In the genomic region with DNA sequence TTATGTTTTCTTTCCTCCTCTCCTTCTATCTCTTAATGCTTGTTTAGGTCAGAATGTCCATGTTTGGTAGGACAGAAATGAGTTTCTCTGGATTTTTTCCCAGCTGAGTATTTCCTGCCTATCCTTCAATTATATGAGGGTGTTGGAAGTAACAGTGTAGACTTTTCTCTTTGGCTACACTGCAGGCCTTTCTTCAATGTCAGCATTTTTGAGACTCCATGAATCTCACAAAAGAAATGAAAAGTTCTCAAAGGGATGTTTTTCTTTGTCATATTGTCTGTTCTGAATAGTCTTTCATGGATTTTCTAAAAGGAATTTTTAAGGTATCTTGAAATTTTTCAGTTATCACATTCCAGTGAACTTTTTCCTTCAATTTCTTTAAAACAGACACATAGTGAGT, we compare ENCODE assay signal across 18 cellular contexts.
DNase-seq lines count a peak whose midpoint lies in the region; ATAC-seq and TF ChIP-seq lines count a peak whose summit lies in the region.
"Had no signal": no experiment of that assay in that cellular context is flagged by ENCODE, and none has a peak within 500 bp of the region (broad histone marks: within the 10 kb centered on the region; RNA-seq: fewer than 3 reads in every experiment).

No MANE protein-coding gene starts in this region.

- no peak overlapping the region for H3K27ac ChIP-seq in naive thymus-derived CD4-positive, alpha-beta T cell (ENCODE audit: low read depth, low read length)
- H3K27ac ChIP-seq in vagina (peak overlapping the region; percentile 3), psoas muscle (no peak overlapping the region), thyroid gland (no peak overlapping the region)
- H3K27ac ChIP-seq: ovary, VCaP had no signal

- peaks cover 30 to 89% (median 35%) of the 10 kb centered on the region in 3 experiments for H3K36me3 ChIP-seq in naive thymus-derived CD4-positive, alpha-beta T cell (ENCODE audit: control insufficient read depth in 2 of 3, insufficient read depth in 3 of 3, low read length in 3 of 3)
- H3K36me3 ChIP-seq in vagina (peaks cover 0 to 66% of the 10 kb centered on the region in 2 donors), psoas muscle (ENCODE audit: insufficient read depth in 1 of 2, low read depth in 1 of 2) (peaks cover 27 to 100% of the 10 kb centered on the region in 2 donors), thyroid gland (peaks cover 52 to 64% of the 10 kb centered on the region in 2 donors)
- H3K36me3 ChIP-seq: ovary had no signal

- intact Hi-C loops in activated T-helper 2 cell treated with anti-CD3 and anti-CD28 coated beads, Interferon-gamma antibody, Interleukin-2, Interleukin-4, amounts not matched to agents 10 μg/mL and 5 μg/mL and 100 μg/mL, durations not matched to agents 14 hours and 24 hours and 36 hours (cut with micrococcal nuclease) = no loop called here
- intact Hi-C loops in naive thymus-derived CD4-positive, alpha-beta T cell (cut with micrococcal nuclease) = no loop called here
- intact Hi-C loops in vagina (cut with DNase I) = no loop called here
- intact Hi-C loops in psoas muscle (cut with DNase I) = loop anchor here in 1 of 2 donors (10.0 kb wide), 1 partner anchor 106 kb away; no protein-coding TSS in a partner anchor
- intact Hi-C loops in thyroid gland (cut with DNase I) = no loop called here

- no peaks in the 10 kb centered on the region for H3K9me3 Mint-ChIP-seq in activated T-cell treated with anti-CD3 and anti-CD28 coated beads, Interleukin-2, amount 50 U/mL, for 72 hours
- H3K9me3 Mint-ChIP-seq in activated T-helper 2 cell treated with anti-CD3 and anti-CD28 coated beads, Interferon-gamma antibody, Interleukin-2, Interleukin-4, amounts not matched to agents 10 μg/mL and 5 μg/mL and 100 μg/mL, durations not matched to agents 14 hours and 24 hours and 36 hours = no peaks in the 10 kb centered on the region
- no peaks in the 10 kb centered on the region for H3K9me3 Mint-ChIP-seq in naive thymus-derived CD4-positive, alpha-beta T cell
- H3K9me3 Mint-ChIP-seq: mesothelial cell of epicardium; stimulated activated naive B cell treated with anti-CD40 and anti-IgM and Interleukin-4, amounts not matched to agents 10 μg/mL and 1 μg/mL and 100 μg/mL, for 72 hours had no signal

- H3K27me3 Mint-ChIP-seq in activated T-cell treated with anti-CD3 and anti-CD28 coated beads, Interleukin-2, amount 50 U/mL, for 72 hours (ENCODE audit: low read depth) = no peaks in the 10 kb centered on the region
- no peaks in the 10 kb centered on the region for H3K27me3 Mint-ChIP-seq in activated T-helper 2 cell treated with anti-CD3 and anti-CD28 coated beads, Interferon-gamma antibody, Interleukin-2, Interleukin-4, amounts not matched to agents 10 μg/mL and 5 μg/mL and 100 μg/mL, durations not matched to agents 14 hours and 24 hours and 36 hours (ENCODE audit: low read depth)
- no peaks in the 10 kb centered on the region for H3K27me3 Mint-ChIP-seq in naive thymus-derived CD4-positive, alpha-beta T cell
- H3K27me3 Mint-ChIP-seq: stimulated activated naive B cell treated with anti-CD40 and anti-IgM and Interleukin-4, amounts not matched to agents 10 μg/mL and 1 μg/mL and 100 μg/mL, for 72 hours had no signal

- peaks cover 6 to 14% of the 10 kb centered on the region in 2 donors for H3K36me3 Mint-ChIP-seq in activated T-cell treated with anti-CD3 and anti-CD28 coated beads, Interleukin-2, amount 50 U/mL, for 72 hours (ENCODE audit: insufficient read depth in 2 of 2)
- H3K36me3 Mint-ChIP-seq in activated T-helper 2 cell treated with anti-CD3 and anti-CD28 coated beads, Interferon-gamma antibody, Interleukin-2, Interleukin-4, amounts not matched to agents 10 μg/mL and 5 μg/mL and 100 μg/mL, durations not matched to agents 14 hours and 24 hours and 36 hours (ENCODE audit: low read depth) = peaks cover 69% of the 10 kb centered on the region
- peaks cover 3 to 49% (median 22%) of the 10 kb centered on the region in 5 donors for H3K36me3 Mint-ChIP-seq in naive thymus-derived CD4-positive, alpha-beta T cell

- peak overlapping the region; percentile 25 to 84 for H3K4me3 Mint-ChIP-seq in activated T-cell treated with anti-CD3 and anti-CD28 coated beads, Interleukin-2, amount 50 U/mL, for 72 hours
- H3K4me3 Mint-ChIP-seq in activated T-helper 2 cell treated with anti-CD3 and anti-CD28 coated beads, Interferon-gamma antibody, Interleukin-2, Interleukin-4, amounts not matched to agents 10 μg/mL and 5 μg/mL and 100 μg/mL, durations not matched to agents 14 hours and 24 hours and 36 hours (ENCODE audit: low read depth) = peak overlapping the region; percentile 54
- peak overlapping the region in 5 of 10 donors; percentile 0 to 69 (median 45) for H3K4me3 Mint-ChIP-seq in naive thymus-derived CD4-positive, alpha-beta T cell
- H3K4me3 Mint-ChIP-seq: mesothelial cell of epicardium; stimulated activated naive B cell treated with anti-CD40 and anti-IgM and Interleukin-4, amounts not matched to agents 10 μg/mL and 1 μg/mL and 100 μg/mL, for 72 hours had no signal

- ATAC-seq in activated T-cell treated with anti-CD3 and anti-CD28 coated beads, Interleukin-2, amount 50 U/mL, for 72 hours (replicated peaks in 1 of 2) = no peak
- ATAC-seq in naive thymus-derived CD4-positive, alpha-beta T cell = no peak
- no peak for ATAC-seq in psoas muscle
- ATAC-seq: left cardiac atrium; stimulated activated naive B cell treated with anti-CD40 and anti-IgM and Interleukin-4, amounts not matched to agents 10 μg/mL and 1 μg/mL and 100 μg/mL, for 72 hours had no signal

- no peaks in the 10 kb centered on the region for H3K27me3 ChIP-seq in naive thymus-derived CD4-positive, alpha-beta T cell (ENCODE audit: control insufficient read depth in 2 of 2, insufficient read depth in 2 of 2, low read length in 2 of 2)
- H3K27me3 ChIP-seq in vagina = no peaks in the 10 kb centered on the region
- no peaks in the 10 kb centered on the region for H3K27me3 ChIP-seq in psoas muscle (ENCODE audit: insufficient read depth in 3 of 3, low read length in 2 of 3)
- H3K27me3 ChIP-seq in thyroid gland = no peaks in the 10 kb centered on the region
- H3K27me3 ChIP-seq: adrenal gland, ovary had no signal

- H3K4me3 ChIP-seq in naive thymus-derived CD4-positive, alpha-beta T cell (ENCODE audit: low read length) = peak overlapping the region; percentile 29
- H3K4me3 ChIP-seq in vagina (no peak overlapping the region), psoas muscle (no peak overlapping the region), thyroid gland (replicated peaks in 1 of 3) (no peak overlapping the region)
- H3K4me3 ChIP-seq: adrenal gland, ovary had no signal

- CTCF ChIA-PET in naive thymus-derived CD4-positive, alpha-beta T cell (lab: Charles Lee) = interaction anchor here (1.2 kb wide), 1 partner anchor 10 kb away, joined by 4 read pairs; no protein-coding TSS in a partner anchor

- POLR2A ChIA-PET in naive thymus-derived CD4-positive, alpha-beta T cell (lab: Charles Lee) = interaction anchor here (0.5 kb wide), 1 partner anchor 10 kb away, joined by 3 read pairs; no protein-coding TSS in a partner anchor

- DNase-seq in activated T-cell treated with anti-CD3 and anti-CD28 coated beads, Interleukin-2, amount 50 U/mL, for 72 hours = no peak
- no peak for DNase-seq in activated T-cell treated with anti-CD3 and anti-CD28 coated beads, Interleukin-2, amount 50 U/mL, for 48 hours
- DNase-seq in activated T-helper 2 cell treated with anti-CD3 and anti-CD28 coated beads, Interferon-gamma antibody, Interleukin-2, Interleukin-4, amounts not matched to agents 10 μg/mL and 5 μg/mL and 100 μg/mL, durations not matched to agents 14 hours and 24 hours and 36 hours (ENCODE audit: low spot score) = no peak
- DNase-seq in naive thymus-derived CD4-positive, alpha-beta T cell = no peak
- DNase-seq in vagina (ENCODE audit: extremely low spot score in 2 of 2) (no peak), psoas muscle (no peak), SW 1271 (lab: John Stamatoyannopoulos, UW) (no peak), thyroid gland (no peak)
- DNase-seq: activated CD8-positive, alpha-beta memory T cell treated with anti-CD3 and anti-CD28 coated beads, Interleukin-2, amount 50 U/mL, for 4 hours; adrenal gland; Caco-2; left cardiac atrium; MV-4-11; NCI-H2029 treated with DMSO at 0.1 percent for 48 hours; ovary; stimulated activated naive B cell treated with anti-CD40 and anti-IgM and Interleukin-4, amounts not matched to agents 10 μg/mL and 1 μg/mL and 100 μg/mL, for 72 hours had no signal

- TF ChIP-seq CTCF in vagina (IDR thresholded peaks at IDR 0.05) = no peak
- no peak for TF ChIP-seq CTCF in psoas muscle (IDR thresholded peaks at IDR 0.05)
- no peak for TF ChIP-seq CTCF in thyroid gland (IDR thresholded peaks at IDR 0.05)

- H3K9me3 ChIP-seq in naive thymus-derived CD4-positive, alpha-beta T cell (ENCODE audit: control insufficient read depth in 2 of 3, low read length in 3 of 3) = no peaks in the 10 kb centered on the region
- H3K9me3 ChIP-seq in vagina (no peaks in the 10 kb centered on the region), psoas muscle (no peaks in the 10 kb centered on the region), thyroid gland (no peaks in the 10 kb centered on the region)
- H3K9me3 ChIP-seq: adrenal gland, Caco-2, ovary had no signal

- H3K4me1 Mint-ChIP-seq in activated T-cell treated with anti-CD3 and anti-CD28 coated beads, Interleukin-2, amount 50 U/mL, for 72 hours (ENCODE audit: low read depth) = peaks cover 4% of the 10 kb centered on the region
- peaks cover 15% of the 10 kb centered on the region for H3K4me1 Mint-ChIP-seq in activated T-helper 2 cell treated with anti-CD3 and anti-CD28 coated beads, Interferon-gamma antibody, Interleukin-2, Interleukin-4, amounts not matched to agents 10 μg/mL and 5 μg/mL and 100 μg/mL, durations not matched to agents 14 hours and 24 hours and 36 hours (ENCODE audit: low read depth)
- H3K4me1 Mint-ChIP-seq in naive thymus-derived CD4-positive, alpha-beta T cell = peaks cover 7 to 40% (median 10%) of the 10 kb centered on the region in 7 donors
- H3K4me1 Mint-ChIP-seq: mesothelial cell of epicardium; stimulated activated naive B cell treated with anti-CD40 and anti-IgM and Interleukin-4, amounts not matched to agents 10 μg/mL and 1 μg/mL and 100 μg/mL, for 72 hours had no signal

- H3K4me1 ChIP-seq in naive thymus-derived CD4-positive, alpha-beta T cell (ENCODE audit: control insufficient read depth in 2 of 2, insufficient read depth in 2 of 2, low read length in 2 of 2) = peaks cover 0 to 18% of the 10 kb centered on the region in 2 donors
- no peaks in the 10 kb centered on the region for H3K4me1 ChIP-seq in vagina
- H3K4me1 ChIP-seq in psoas muscle = no peaks in the 10 kb centered on the region
- no peaks in the 10 kb centered on the region for H3K4me1 ChIP-seq in thyroid gland
- H3K4me1 ChIP-seq: Caco-2 had no signal

- H3K27ac Mint-ChIP-seq in activated T-cell treated with anti-CD3 and anti-CD28 coated beads, Interleukin-2, amount 50 U/mL, for 72 hours = peak overlapping the region; percentile 95
- H3K27ac Mint-ChIP-seq in activated T-helper 2 cell treated with anti-CD3 and anti-CD28 coated beads, Interferon-gamma antibody, Interleukin-2, Interleukin-4, amounts not matched to agents 10 μg/mL and 5 μg/mL and 100 μg/mL, durations not matched to agents 14 hours and 24 hours and 36 hours = no peak overlapping the region
- H3K27ac Mint-ChIP-seq in naive thymus-derived CD4-positive, alpha-beta T cell = peak overlapping the region in 5 of 9 donors; percentile 14 to 69 (median 30)
- H3K27ac Mint-ChIP-seq: mesothelial cell of epicardium; stimulated activated naive B cell treated with anti-CD40 and anti-IgM and Interleukin-4, amounts not matched to agents 10 μg/mL and 1 μg/mL and 100 μg/mL, for 72 hours had no signal

- TF ChIP-seq POLR2A in vagina (IDR thresholded peaks at IDR 0.05) (no peak), thyroid gland (IDR thresholded peaks at IDR 0.05) (no peak)
